In genomic region chr7:35253182-35253679, GRCh38 we compare ENCODE assay signal across 8 cellular contexts. TPM values are rescaled to one million over a fixed set of nuclear protein-coding genes. Genes with fewer than 3 reads are reported as not detected.
A peak's percentile ranks its signal among the peaks of the same experiment; 100 is the strongest.
DNase-seq lines count a peak whose midpoint lies in the region; ATAC-seq and TF ChIP-seq lines count a peak whose summit lies in the region.
"Had no signal": no experiment of that assay in that cellular context is flagged by ENCODE, and none has a peak within 500 bp of the region (broad histone marks: within the 10 kb centered on the region; RNA-seq: fewer than 3 reads in every experiment).

No MANE protein-coding gene starts in this region.

- H3K4ac ChIP-seq in H9 (ENCODE audit: low read depth, low read length): no peak overlapping the region

- DNase-seq in H9 (peak; percentile 42), heart right ventricle (no peak), retinal pigment epithelial cell (ENCODE audit: low read depth) (no peak)
- DNase-seq in NK-92 treated with Interleukin-12 subunit alpha and Interleukin-12 subunit beta, amount 100 ng/mL, for 24 hours (lab: John Stamatoyannopoulos, UW): no peak

- no peaks in the 10 kb centered on the region for H4K20me1 ChIP-seq in H9 (ENCODE audit: control insufficient read depth, insufficient read depth, insufficient read length)

- no peaks in the 10 kb centered on the region for H3K79me2 ChIP-seq in H9 (ENCODE audit: insufficient read depth, low read length)

- WGBS in H9 (ENCODE audit: extremely low coverage, insufficient read length, low lambda C conversion rate): no CpG with 5 or more reads among the region's 29 CpGs
- 1 to 3% methylated on average over 29 of the region's 29 CpGs for WGBS in heart right ventricle, 2 donors

- H3K56ac ChIP-seq in H9 (ENCODE audit: insufficient read length, low read depth, low read length): no peak overlapping the region

- H4K8ac ChIP-seq in H9 (replicated peaks; ENCODE audit: insufficient read length, low read depth, low read length): no peak overlapping the region

- H2BK12ac ChIP-seq in H9 (ENCODE audit: insufficient read length, low read depth, low read length): no peak overlapping the region

- no peak overlapping the region for H2AK5ac ChIP-seq in H9 (ENCODE audit: insufficient read length, low read length)

- no peaks in the 10 kb centered on the region for H3K79me1 ChIP-seq in H9 (ENCODE audit: insufficient read depth, low read depth, low read length, poor library complexity, severe bottlenecking)

- intact Hi-C loops in heart right ventricle (cut with DNase I): loop anchor here in 9 of 10 donors (5.0 to 10.0 kb wide), 9 partner anchors 79 to 282 kb away; no protein-coding TSS in a partner anchor

- TF ChIP-seq CTCF in H9 (conservative IDR thresholded peaks at IDR 0.05) (no peak), heart right ventricle (IDR thresholded peaks at IDR 0.05) (no peak), retinal pigment epithelial cell (conservative IDR thresholded peaks at IDR 0.05; ENCODE audit: low read depth, low read length) (no peak)

- H3K4me3 ChIP-seq in heart right ventricle (peak overlapping the region; percentile 52 to 86 (median 77)), retinal pigment epithelial cell (ENCODE audit: low read length) (peak overlapping the region; percentile 44)

- peaks cover 99% of the 10 kb centered on the region for H3K27me3 Mint-ChIP-seq in H9 (ENCODE audit: low read depth)

- no peak overlapping the region; the same call in 1 of the 2 replicates for H3K14ac ChIP-seq in H9 (ENCODE audit: insufficient read depth, low read length)

- peak overlapping the region; percentile 66 to 85 for H3K4me3 Mint-ChIP-seq in H9

- H3K36me3 Mint-ChIP-seq in H9 (ENCODE audit: insufficient read depth in 1 of 3, low read depth in 3 of 3): no peaks in the 10 kb centered on the region

- peak overlapping the region; percentile 80 for H3K4me2 ChIP-seq in H9 (ENCODE audit: insufficient read depth, insufficient read length, low read length)

- H3K23ac ChIP-seq in H9 (ENCODE audit: insufficient read length, low read depth, low read length): no peak overlapping the region

- no peak overlapping the region for H3K18ac ChIP-seq in H9 (ENCODE audit: insufficient read length, low read depth, low read length)

- no peak overlapping the region for H2BK5ac ChIP-seq in H9 (ENCODE audit: insufficient read length, low read length)

- H3K27me3 ChIP-seq in H9 (ENCODE audit: insufficient read depth, low read length): peaks cover 85% of the 10 kb centered on the region
- H3K27me3 ChIP-seq in heart right ventricle: peaks cover 0 to 100% (median 66%) of the 10 kb centered on the region in 7 donors

- no peak overlapping the region for H4K5ac ChIP-seq in H9 (ENCODE audit: insufficient read length, low read depth, low read length)

- ATAC-seq in SK-N-SH treated with all-trans-retinoic acid at 6 μM for 48 hours (peak; percentile 76), heart right ventricle (peak in 4 of 8 donors; percentile 0 to 5 (median 1)), HG02678 (IDR thresholded peaks at IDR 0.05; ENCODE audit: unreplicated experiment) (no peak), HG03432 (IDR thresholded peaks at IDR 0.05; ENCODE audit: unreplicated experiment) (no peak)

- H2BK20ac ChIP-seq in H9 (ENCODE audit: low read depth, low read length, poor library complexity, severe bottlenecking): no peak overlapping the region

- peaks cover 3% of the 10 kb centered on the region; the same call in 1 of the 2 replicates for H3K4me1 ChIP-seq in H9 (ENCODE audit: insufficient read depth, low read length)
- peaks cover 0 to 30% (median 12%) of the 10 kb centered on the region in 9 donors for H3K4me1 ChIP-seq in heart right ventricle

- no peak overlapping the region for H4K91ac ChIP-seq in H9 (ENCODE audit: insufficient read length, low read depth, low read length)

- H3K27ac Mint-ChIP-seq in H9: no peak overlapping the region

- no peak overlapping the region for H2BK120ac ChIP-seq in H9 (ENCODE audit: low read depth, low read length, poor library complexity, severe bottlenecking)

- no peak overlapping the region for H2AFZ ChIP-seq in H9 (ENCODE audit: low read length)

- H3K27ac ChIP-seq in H9 (ENCODE audit: insufficient read length, low read depth, low read length) (no peak overlapping the region), heart right ventricle (peak overlapping the region; percentile 76 to 96 (median 92))

- H3K23me2 ChIP-seq in H9 (ENCODE audit: insufficient read length, low read depth, low read length, poor library complexity, severe bottlenecking): peaks cover 33% of the 10 kb centered on the region

- peaks cover 35 to 54% of the 10 kb centered on the region in 2 experiments for H3K4me1 Mint-ChIP-seq in H9

- no peak overlapping the region for H2BK15ac ChIP-seq in H9 (ENCODE audit: low read depth, low read length)

- H3K9me3 Mint-ChIP-seq in H9: peaks cover 0 to 7% of the 10 kb centered on the region in 2 experiments; a peak in 2 of 5 replicates

- no peak overlapping the region for H3K9ac ChIP-seq in H9 (ENCODE audit: extremely low read depth, insufficient read length, low read length)

- H3K36me3 ChIP-seq in heart right ventricle: peaks cover 0 to 5% (median 0%) of the 10 kb centered on the region in 9 donors

- H3K9me3 ChIP-seq in H9 (ENCODE audit: control insufficient read depth, low read depth, low read length): no peaks in the 10 kb centered on the region
- H3K9me3 ChIP-seq in heart right ventricle: no peaks in the 10 kb centered on the region

- no peak overlapping the region for H3T11ph ChIP-seq in H9 (ENCODE audit: low read length)

TF ChIP-seq in SK-N-SH treated with all-trans-retinoic acid at 6 μM for 48 hours, 23 proteins besides CTCF, POLR2A, EP300 and RAD21:
- TF ChIP-seq CSDC2 (CRISPR knock-in tag; IDR thresholded peaks at IDR 0.05) (no peak), TSHZ2 (CRISPR knock-in tag; IDR thresholded peaks at IDR 0.05) (no peak), PPARA (CRISPR knock-in tag; IDR thresholded peaks at IDR 0.05; ENCODE audit: borderline replicate concordance) (no peak), TOX (CRISPR knock-in tag; IDR thresholded peaks at IDR 0.05; ENCODE audit: borderline replicate concordance) (no peak), ARNTL (CRISPR knock-in tag; IDR thresholded peaks at IDR 0.05; ENCODE audit: borderline replicate concordance, low read depth) (no peak), OSR1 (CRISPR knock-in tag; IDR thresholded peaks at IDR 0.05) (no peak), ISL1 (CRISPR knock-in tag; IDR thresholded peaks at IDR 0.05) (no peak), TCF4 (CRISPR knock-in tag; IDR thresholded peaks at IDR 0.05; ENCODE audit: borderline replicate concordance) (no peak), BACH2 (CRISPR knock-in tag; IDR thresholded peaks at IDR 0.05; ENCODE audit: borderline replicate concordance) (no peak), ESRRG (CRISPR knock-in tag; IDR thresholded peaks at IDR 0.05) (no peak)

RNA-seq across cellular contexts. Expression of gene TBX20, which starts 0.7 kb away (rescaled TPM):
- total RNA-seq in H9 (2021) (not detected in 2 replicates), heart right ventricle (100 to 1,000 TPM in 8 of 10 donors, 10 to 100 TPM in 2; 94.6 to 186 (median 114) TPM)
- 1 to 10 TPM; 3.5 to 5.4 TPM for polyA plus RNA-seq in heart right ventricle
- total RNA-seq: fibroblast of lung had no signal

Comparison
In these comparisons a context has a peak if more than half of its experiments do, and no peak if none do; other contexts are left out.
1. RNA of gene TBX20, which starts 0.7 kb away (total RNA-seq): 94.6 to 186 TPM in heart right ventricle; not detected in H9; every median in the first group is over 10 times any median in the second.